In the genomic region with DNA sequence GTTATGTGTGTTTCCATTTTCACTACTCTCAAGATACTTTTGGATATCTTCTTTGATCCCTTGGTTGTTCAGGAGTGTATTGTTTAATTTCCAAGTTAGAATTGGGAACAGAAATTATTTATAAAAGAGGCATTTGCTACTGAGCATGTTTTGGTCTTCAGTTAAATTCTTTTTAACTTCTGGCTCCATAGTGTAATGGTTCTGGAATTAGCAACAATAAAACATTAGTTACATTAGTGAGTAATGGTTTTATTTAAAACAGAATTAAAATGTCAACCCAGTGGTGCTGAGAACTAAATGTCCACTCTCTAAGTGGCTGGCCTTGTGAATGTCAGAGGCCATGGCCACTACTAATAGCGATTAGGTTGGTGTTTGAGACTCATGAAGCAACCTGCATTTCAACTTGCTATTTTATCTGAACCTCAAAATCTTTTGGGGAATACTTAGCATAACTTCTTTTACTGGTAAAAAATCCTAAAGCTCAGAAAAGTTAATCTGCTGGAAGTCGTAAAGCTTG, we compare ENCODE assay signal across 16 cellular contexts. TPM values are rescaled to one million over a fixed set of nuclear protein-coding genes. Genes with fewer than 3 reads are reported as not detected.
A peak's percentile ranks its signal among the peaks of the same experiment; 100 is the strongest.
DNase-seq lines count a peak whose midpoint lies in the region; TF ChIP-seq lines count a peak whose summit lies in the region.
"Had no signal": no experiment of that assay in that cellular context is flagged by ENCODE, and none has a peak within 500 bp of the region (broad histone marks: within the 10 kb centered on the region; RNA-seq: fewer than 3 reads in every experiment).

No MANE protein-coding gene starts in this region.

- POLR2A ChIA-PET in A673 (lab: Charles Lee; ENCODE audit: low non-redundant PET): no interaction called here

- BruUV-seq in A673 (replicated peaks; lab: Mats Ljungman, UMichigan): no TSS peak

- peaks cover 14% of the 10 kb centered on the region for H3F3A ChIP-seq in GM23248 (ENCODE audit: insufficient read depth)

- CTCF ChIA-PET in A673 (lab: Charles Lee): interaction anchor here (0.7 kb wide), 1 partner anchor 368 kb away, joined by 4 read pairs; no protein-coding TSS in a partner anchor

- H3K4me3 ChIP-seq in GM23248: no peak overlapping the region
- no peak overlapping the region for H3K4me3 ChIP-seq in esophagus muscularis mucosa
- H3K4me3 ChIP-seq in rectal smooth muscle tissue (ENCODE audit: low read length): no peak overlapping the region
- no peak overlapping the region for H3K4me3 ChIP-seq in vagina
- H3K4me3 ChIP-seq in A673 (ENCODE audit: low read depth, low read length, poor library complexity, severe bottlenecking): no peak overlapping the region
- H3K4me3 ChIP-seq: BLaER1 treated with 17β-estradiol and CSF1 and Interleukin-3, amounts not matched to agents 10 nM and 100 nM; GM23338; K562 had no signal

- H3K36me3 ChIP-seq in GM23248 (ENCODE audit: low read depth): no peaks in the 10 kb centered on the region
- no peaks in the 10 kb centered on the region for H3K36me3 ChIP-seq in esophagus muscularis mucosa
- no peaks in the 10 kb centered on the region for H3K36me3 ChIP-seq in rectal smooth muscle tissue (ENCODE audit: control insufficient read depth, insufficient read depth, low read length)
- H3K36me3 ChIP-seq in vagina: no peaks in the 10 kb centered on the region
- no peaks in the 10 kb centered on the region for H3K36me3 ChIP-seq in A673 (ENCODE audit: insufficient read depth, low read length, poor library complexity, severe bottlenecking)
- H3K36me3 ChIP-seq: BLaER1 treated with 17β-estradiol and CSF1 and Interleukin-3, amounts not matched to agents 10 nM and 100 nM had no signal

- H3K9me3 ChIP-seq in GM23248 (ENCODE audit: low read depth): peaks cover 3% of the 10 kb centered on the region
- H3K9me3 ChIP-seq in esophagus muscularis mucosa: no peaks in the 10 kb centered on the region
- no peaks in the 10 kb centered on the region for H3K9me3 ChIP-seq in vagina
- H3K9me3 ChIP-seq in A673 (ENCODE audit: low read depth, low read length, poor library complexity, severe bottlenecking): no peaks in the 10 kb centered on the region
- H3K9me3 ChIP-seq: BLaER1 treated with 17β-estradiol and CSF1 and Interleukin-3, amounts not matched to agents 10 nM and 100 nM had no signal

- H4K20me1 ChIP-seq in GM23248 (ENCODE audit: insufficient read depth): no peaks in the 10 kb centered on the region
- H4K20me1 ChIP-seq: BLaER1 treated with 17β-estradiol and CSF1 and Interleukin-3, amounts not matched to agents 10 nM and 100 nM had no signal

- no peak for TF ChIP-seq EP300 in esophagus muscularis mucosa (IDR thresholded peaks at IDR 0.05)

- H3K9me2 ChIP-seq in GM23248 (ENCODE audit: insufficient read depth): peaks cover 3% of the 10 kb centered on the region; the same call in 1 of the 2 replicates

- H3K27me3 ChIP-seq in GM23248 (replicated peaks; ENCODE audit: insufficient read depth) (no peaks in the 10 kb centered on the region), esophagus muscularis mucosa (peaks cover 0 to 4% (median 0%) of the 10 kb centered on the region in 4 donors), rectal smooth muscle tissue (ENCODE audit: control insufficient read depth, insufficient read depth, low read length) (no peaks in the 10 kb centered on the region), vagina (no peaks in the 10 kb centered on the region), A673 (replicated peaks; ENCODE audit: insufficient read depth, low read depth, low read length, poor library complexity) (peaks cover 7% of the 10 kb centered on the region)
- H3K27me3 ChIP-seq: BLaER1 treated with 17β-estradiol and CSF1 and Interleukin-3, amounts not matched to agents 10 nM and 100 nM had no signal

- H3K79me2 ChIP-seq in GM23248 (ENCODE audit: insufficient read depth): no peaks in the 10 kb centered on the region

- H3K9ac ChIP-seq in GM23248 (no peak overlapping the region), rectal smooth muscle tissue (ENCODE audit: low read length) (no peak overlapping the region)
- H3K9ac ChIP-seq: BLaER1 treated with 17β-estradiol and CSF1 and Interleukin-3, amounts not matched to agents 10 nM and 100 nM had no signal

- no peak overlapping the region for H3K27ac ChIP-seq in GM23248
- peak overlapping the region in 3 of 4 donors; percentile 21 to 44 (median 25) for H3K27ac ChIP-seq in esophagus muscularis mucosa (replicated peaks in 1 of 4)
- peak overlapping the region; percentile 34 for H3K27ac ChIP-seq in rectal smooth muscle tissue (ENCODE audit: low read depth, low read length)
- peak overlapping the region; percentile 74 for H3K27ac ChIP-seq in vagina
- no peak overlapping the region for H3K27ac ChIP-seq in A673 (ENCODE audit: low read depth, low read length, poor library complexity, severe bottlenecking)
- H3K27ac ChIP-seq: BLaER1 treated with 17β-estradiol and CSF1 and Interleukin-3, amounts not matched to agents 10 nM and 100 nM; HL-60 had no signal

- no peak overlapping the region; the same call in 1 of the 2 replicates for H2AFZ ChIP-seq in GM23248
- H2AFZ ChIP-seq: GM23338 had no signal

- DNase-seq in GM23248: peak; percentile 4
- no peak for DNase-seq in esophagus muscularis mucosa (ENCODE audit: extremely low spot score)
- peak in 1 of 2 donors; percentile 22 for DNase-seq in vagina (ENCODE audit: extremely low spot score in 2 of 2)
- DNase-seq in epidermal melanocyte (ENCODE audit: insufficient read length, low spot score): no peak
- DNase-seq in RKO (ENCODE audit: low spot score): no peak
- DNase-seq in A673 (ENCODE audit: low spot score): no peak
- DNase-seq: 8988T; ACHN; CD4-positive, CD25-positive, alpha-beta regulatory T cell; H7 had no signal

- in situ Hi-C loops in GM23248 (cut with MboI): loop anchor here (10.0 to 25.0 kb wide), 2 partner anchors 86 to 474 kb away; a partner anchor contains a TSS

- intact Hi-C loops in esophagus muscularis mucosa (cut with DNase I): no loop called here
- intact Hi-C loops in vagina (cut with DNase I): loop anchor here (10.0 kb wide), 1 partner anchor 86 kb away; no protein-coding TSS in a partner anchor
- intact Hi-C loops in A673 (cut with micrococcal nuclease; ENCODE audit: unreplicated experiment): no loop called here

- WGBS in GM23248 (ENCODE audit: low coverage in 1 of 2, low lambda C conversion rate in 2 of 2, missing lambda C conversion rate in 2 of 2), 2 experiments: 94 to 95% methylated on average over 2 of the region's 2 CpGs
- 80% methylated on average over 2 of the region's 2 CpGs for WGBS in esophagus muscularis mucosa

- H3K4me2 ChIP-seq in GM23248 (ENCODE audit: unreplicated experiment): no peak overlapping the region
- H3K4me2 ChIP-seq: BLaER1 treated with 17β-estradiol and CSF1 and Interleukin-3, amounts not matched to agents 10 nM and 100 nM; GM23338 had no signal

- H3K4me1 ChIP-seq in GM23248 (ENCODE audit: insufficient read depth): peaks cover 17% of the 10 kb centered on the region
- H3K4me1 ChIP-seq in esophagus muscularis mucosa: peaks cover 0 to 17% (median 7%) of the 10 kb centered on the region in 4 donors
- H3K4me1 ChIP-seq in rectal smooth muscle tissue (ENCODE audit: control insufficient read depth, insufficient read depth, low read length): peaks cover 4% of the 10 kb centered on the region
- peaks cover 14% of the 10 kb centered on the region for H3K4me1 ChIP-seq in vagina
- no peaks in the 10 kb centered on the region for H3K4me1 ChIP-seq in A673 (ENCODE audit: insufficient read depth, low read length, poor library complexity, severe bottlenecking)
- H3K4me1 ChIP-seq: BLaER1 treated with 17β-estradiol and CSF1 and Interleukin-3, amounts not matched to agents 10 nM and 100 nM had no signal

- TF ChIP-seq CTCF in esophagus muscularis mucosa (IDR thresholded peaks at IDR 0.05) (no peak), vagina (IDR thresholded peaks at IDR 0.05) (no peak), A673 (conservative IDR thresholded peaks at IDR 0.05; ENCODE audit: low read depth, low read length) (no peak)

- TF ChIP-seq POLR2A in esophagus muscularis mucosa (IDR thresholded peaks at IDR 0.05; ENCODE audit: low read depth): no peak
- no peak for TF ChIP-seq POLR2A in vagina (IDR thresholded peaks at IDR 0.05)

RNA-seq across cellular contexts. Expression of a gene that starts 19.5 kb away (rescaled TPM):
- total RNA-seq in GM23248 (2014; rRNA removed; shearing (Covaris generic)): 32.1 and 52.3 TPM in 2 replicates
- polyA plus RNA-seq in GM23248 (2016; fragmentation: Nextera tagmentation; extraction: Ambion mirVana): 32.8 and 37.3 TPM in 2 replicates
- total RNA-seq in esophagus muscularis mucosa (1 to 10 TPM in 2 of 4 donors, under 1 TPM in 2; 0.66 to 3.5 (median 2.1) TPM), vagina (172 TPM), A673 (2021) (not detected in 2 replicates)
- total RNA-seq: CD4-positive, CD25-positive, alpha-beta regulatory T cell; Daoy had no signal
- polyA plus RNA-seq: CD4-positive, CD25-positive, alpha-beta regulatory T cell had no signal

RNA-seq across cellular contexts. Expression of a gene that starts 57.2 kb away (rescaled TPM):
- total RNA-seq in GM23248 (2014; rRNA removed; shearing (Covaris generic)): 1.4 and 1.9 TPM in 2 replicates
- polyA plus RNA-seq in GM23248 (2016; fragmentation: Nextera tagmentation; extraction: Ambion mirVana): 0.19 and 0.48 TPM in 2 replicates
- total RNA-seq in esophagus muscularis mucosa (1 to 10 TPM in 1 of 4 donors, under 1 TPM in 3; 0.50 to 1.3 (median 0.77) TPM), vagina (0.98 TPM), A673 (2021) (not detected in 2 replicates)
- total RNA-seq: GM23338, H7, K562 had no signal
- polyA plus RNA-seq: GM23338 had no signal

Comparison
In these comparisons a context has a peak if more than half of its experiments do, and no peak if none do; other contexts are left out.
1. H3K27ac ChIP-seq: peak in esophagus muscularis mucosa (3 of 4), rectal smooth muscle tissue (single experiment) and vagina (single experiment); none in GM23248 (single experiment) and A673 (single experiment).